In the genomic region with DNA sequence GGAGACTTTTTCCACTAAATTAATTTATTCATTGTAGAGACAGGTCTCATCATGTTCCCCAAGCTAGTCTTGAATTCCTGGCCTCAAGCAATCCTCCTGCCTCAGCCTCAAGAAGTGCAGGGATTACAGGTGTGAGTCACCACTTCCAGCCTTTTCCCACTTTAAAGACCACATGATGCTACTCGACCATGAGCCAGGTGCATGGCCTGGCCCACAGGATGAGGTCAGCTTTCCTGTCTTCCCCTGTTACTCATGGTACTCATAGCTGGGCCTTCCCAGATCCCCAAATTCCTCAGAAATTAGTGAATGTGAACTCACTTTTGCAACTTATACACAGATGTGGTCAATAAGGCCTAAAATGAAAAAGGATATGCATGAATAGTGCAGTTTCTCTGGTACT, we compare ENCODE assay signal across 15 cellular contexts.
A peak's percentile ranks its signal among the peaks of the same experiment; 100 is the strongest.
DNase-seq lines count a peak whose midpoint lies in the region; FAIRE-seq and TF ChIP-seq lines count a peak whose summit lies in the region.
"Had no signal": no experiment of that assay in that cellular context is flagged by ENCODE, and none has a peak within 500 bp of the region (broad histone marks: within the 10 kb centered on the region; RNA-seq: fewer than 3 reads in every experiment).

No MANE protein-coding gene starts in this region.

- H3K4me3 ChIP-seq in MG63, result no peak overlapping the region
- H3K4me3 ChIP-seq in H1 (ENCODE audit: extremely low read depth in 1 of 4, insufficient read depth in 2 of 4, low read depth in 3 of 4, low read length in 4 of 4), result no peak overlapping the region
- H3K4me3 ChIP-seq: cardiac muscle cell, hepatocyte had no signal

- H2BK120ac ChIP-seq in H1 (replicated peaks; ENCODE audit: low read depth, low read length), result no peak overlapping the region

- no peak overlapping the region for H3K4me3 Mint-ChIP-seq in activated CD4-positive, alpha-beta memory T cell treated with anti-CD3 and anti-CD28 coated beads, Interleukin-2, amount 10 ng/mL, durations not matched to agents 7 days and 5 days
- H3K4me3 Mint-ChIP-seq: endodermal cell, nephron had no signal

- no peak overlapping the region for H3K4ac ChIP-seq in H1 (replicated peaks; ENCODE audit: insufficient read length, low read depth, low read length)

- no peak overlapping the region for H3K18ac ChIP-seq in H1 (ENCODE audit: extremely low read depth, low read length)

- TF ChIP-seq EP300 in H1 (IDR thresholded peaks at IDR 0.05; ENCODE audit: borderline replicate concordance in 1 of 2, low read depth in 2 of 2, low read length in 2 of 2), result no peak

- H3K9ac ChIP-seq in H1 (replicated peaks in 1 of 4; ENCODE audit: extremely low read depth in 1 of 4, low read depth in 3 of 4, low read length in 3 of 4), result no peak overlapping the region

- H2BK5ac ChIP-seq in H1 (ENCODE audit: low read depth, low read length), result no peak overlapping the region

- POLR2A ChIA-PET in H1 (lab: Charles Lee; ENCODE audit: partially characterized antibody), result no interaction called here
- POLR2A ChIA-PET in activated CD4-positive, alpha-beta memory T cell treated with anti-CD3 and anti-CD28 coated beads, Interleukin-2, amount 10 ng/mL, durations not matched to agents 7 days and 5 days (lab: Charles Lee), result no interaction called here

- H4K91ac ChIP-seq in H1 (replicated peaks; ENCODE audit: insufficient read length, low read length), result no peak overlapping the region

- no peak overlapping the region for H2BK20ac ChIP-seq in H1 (ENCODE audit: low read length)

- no peak overlapping the region for H3K27ac ChIP-seq in H1 (ENCODE audit: low read depth, low read length)
- H3K27ac ChIP-seq: cardiac muscle cell, hepatocyte had no signal

- no peak overlapping the region for H2AK5ac ChIP-seq in H1 (ENCODE audit: low read depth, low read length)

- no peak overlapping the region for H3K4me2 ChIP-seq in H1 (ENCODE audit: insufficient read depth in 1 of 2, low read depth in 2 of 2, low read length in 2 of 2)
- H3K4me2 ChIP-seq: hepatocyte had no signal

- H3K4me1 ChIP-seq in H1 (replicated peaks in 1 of 4; ENCODE audit: control insufficient read depth in 3 of 4, insufficient read depth in 4 of 4, low read length in 3 of 4), result no peaks in the 10 kb centered on the region

- no peak overlapping the region for H3K23ac ChIP-seq in H1 (ENCODE audit: insufficient read length)

- no peak overlapping the region for H4K8ac ChIP-seq in H1 (ENCODE audit: extremely low read depth, insufficient read depth, low read length)

- H3K36me3 Mint-ChIP-seq in activated CD4-positive, alpha-beta memory T cell treated with anti-CD3 and anti-CD28 coated beads, Interleukin-2, amount 10 ng/mL, durations not matched to agents 7 days and 5 days (ENCODE audit: low read depth), result no peaks in the 10 kb centered on the region

- no peaks in the 10 kb centered on the region for H3K9me3 Mint-ChIP-seq in activated CD4-positive, alpha-beta memory T cell treated with anti-CD3 and anti-CD28 coated beads, Interleukin-2, amount 10 ng/mL, durations not matched to agents 7 days and 5 days

- TF ChIP-seq RAD21 in H1 (IDR thresholded peaks at IDR 0.05 in 1 of 2, conservative IDR thresholded peaks at IDR 0.05 in 1 of 2; ENCODE audit: low read depth in 2 of 2, low read length in 2 of 2), result no peak

- H3K9me3 ChIP-seq in MG63 (no peaks in the 10 kb centered on the region), H1 (ENCODE audit: insufficient read depth in 2 of 2, low read depth in 1 of 2, low read length in 1 of 2) (no peaks in the 10 kb centered on the region)

- no peaks in the 10 kb centered on the region for H3K23me2 ChIP-seq in H1 (ENCODE audit: low read depth, low read length)

- H3K36me3 ChIP-seq in MG63 (peaks cover 14% of the 10 kb centered on the region), H1 (ENCODE audit: control insufficient read depth in 2 of 4, insufficient read depth in 4 of 4, low read length in 3 of 4) (no peaks in the 10 kb centered on the region)
- H3K36me3 ChIP-seq: cardiac muscle cell had no signal

- no peak overlapping the region for H3K27ac Mint-ChIP-seq in activated CD4-positive, alpha-beta memory T cell treated with anti-CD3 and anti-CD28 coated beads, Interleukin-2, amount 10 ng/mL, durations not matched to agents 7 days and 5 days
- H3K27ac Mint-ChIP-seq: endodermal cell, nephron had no signal

- no peak overlapping the region for H3K56ac ChIP-seq in H1 (replicated peaks; ENCODE audit: insufficient read length, low read depth, low read length)

- no peak overlapping the region for H2BK15ac ChIP-seq in H1 (ENCODE audit: low read length)

- no peaks in the 10 kb centered on the region for H3K79me1 ChIP-seq in H1 (ENCODE audit: low read depth, low read length)

- TF ChIP-seq POLR2A in H1 (IDR thresholded peaks at IDR 0.05; ENCODE audit: control extremely low read depth in 1 of 2, low read depth in 2 of 2, low read length in 2 of 2), result no peak

- 73% methylated on average over 1 of the region's 1 CpG; no CpG with 5 or more reads in 1 of the 2 experiments for WGBS in H1 (ENCODE audit: extremely low coverage in 1 of 2, insufficient coverage in 1 of 2, insufficient read length in 1 of 2, insufficient replicate concordance in 2 of 2, low coverage in 1 of 2, low lambda C conversion rate in 2 of 2, missing lambda C conversion rate in 1 of 2), 2 experiments

- no peak overlapping the region for H3K14ac ChIP-seq in H1 (ENCODE audit: insufficient read length)

- no peaks in the 10 kb centered on the region for H3K79me2 ChIP-seq in H1 (ENCODE audit: control insufficient read depth in 1 of 2, insufficient read depth in 2 of 2, low read length in 2 of 2)
- H3K79me2 ChIP-seq: hepatocyte had no signal

- FAIRE-seq in H1 (lab: Jason Lieb, UNC), result no peak

- no peaks in the 10 kb centered on the region for H3K27me3 Mint-ChIP-seq in activated CD4-positive, alpha-beta memory T cell treated with anti-CD3 and anti-CD28 coated beads, Interleukin-2, amount 10 ng/mL, durations not matched to agents 7 days and 5 days

- CTCF ChIA-PET in H1 (lab: Charles Lee; ENCODE audit: partially characterized antibody), result interaction anchor here (0.9 kb wide), 1 partner anchor 348 kb away, joined by 3 read pairs; no protein-coding TSS in a partner anchor
- CTCF ChIA-PET in activated CD4-positive, alpha-beta memory T cell treated with anti-CD3 and anti-CD28 coated beads, Interleukin-2, amount 10 ng/mL, durations not matched to agents 7 days and 5 days (lab: Charles Lee), result no interaction called here

- H2BK12ac ChIP-seq in H1 (ENCODE audit: low read depth, low read length), result no peak overlapping the region

- H2AFZ ChIP-seq in H1 (ENCODE audit: low read length), result no peak overlapping the region
- H2AFZ ChIP-seq: hepatocyte had no signal

- H4K20me1 ChIP-seq in H1 (replicated peaks in 1 of 2; ENCODE audit: control insufficient read depth in 1 of 2, insufficient read depth in 2 of 2, low read length in 2 of 2), result no peaks in the 10 kb centered on the region

- TF ChIP-seq CTCF in H1 (IDR thresholded peaks at IDR 0.05; ENCODE audit: control extremely low read depth in 1 of 3, insufficient read depth in 1 of 3, low read depth in 1 of 3, low read length in 3 of 3), result no peak

- H4K5ac ChIP-seq in H1 (ENCODE audit: insufficient read length, low read depth, low read length), result no peak overlapping the region

- no peaks in the 10 kb centered on the region for H3K4me1 Mint-ChIP-seq in activated CD4-positive, alpha-beta memory T cell treated with anti-CD3 and anti-CD28 coated beads, Interleukin-2, amount 10 ng/mL, durations not matched to agents 7 days and 5 days
- H3K4me1 Mint-ChIP-seq: endodermal cell, nephron had no signal

- DNase-seq in ELF-1 (ENCODE audit: low read depth, low spot score) (peak; percentile 11), MG63 (peak; percentile 85), H1 (ENCODE audit: low read depth in 1 of 2, low spot score in 2 of 2) (no peak), non-pigmented ciliary epithelial cell (ENCODE audit: low read depth) (peak; percentile 78), NCI-H748 treated with DMSO at 0.1 percent for 48 hours (lab: John Stamatoyannopoulos, UW) (no peak), NCI-H345 treated with DMSO at 0.1 percent for 48 hours (lab: John Stamatoyannopoulos, UW; ENCODE audit: unreplicated experiment) (no peak), NOMO-1 treated with DMSO at 0.1 percent for 48 hours (lab: John Stamatoyannopoulos, UW; ENCODE audit: unreplicated experiment) (no peak)
- no peak for DNase-seq in activated CD4-positive, alpha-beta memory T cell treated with anti-CD3 and anti-CD28 coated beads, Interleukin-2, amount 10 ng/mL, durations not matched to agents 7 days and 5 days
- DNase-seq: activated gamma-delta T cell, endodermal cell, NCI-H1417 treated with DMSO at 0.1 percent for 48 hours, NCI-H69 had no signal

- H3K27me3 ChIP-seq in MG63, result no peaks in the 10 kb centered on the region
- H3K27me3 ChIP-seq in H1 (replicated peaks in 1 of 4; ENCODE audit: control insufficient read depth in 3 of 4, extremely low read depth in 1 of 4, insufficient read depth in 3 of 4, low read length in 3 of 4), result no peaks in the 10 kb centered on the region
- H3K27me3 ChIP-seq: cardiac muscle cell, hepatocyte had no signal

TF ChIP-seq in H1, 55 proteins besides CTCF, POLR2A, EP300 and RAD21:
- peak; percentile 72; the same call in 1 of the 2 replicates for TF ChIP-seq E2F6 (IDR thresholded peaks at IDR 0.05)
- no peak for TF ChIP-seq NRF1 (IDR thresholded peaks at IDR 0.05; ENCODE audit: low read depth, low read length)
- no peak for TF ChIP-seq JUND (IDR thresholded peaks at IDR 0.05; ENCODE audit: low read length)
- TF ChIP-seq, protein P1, sequence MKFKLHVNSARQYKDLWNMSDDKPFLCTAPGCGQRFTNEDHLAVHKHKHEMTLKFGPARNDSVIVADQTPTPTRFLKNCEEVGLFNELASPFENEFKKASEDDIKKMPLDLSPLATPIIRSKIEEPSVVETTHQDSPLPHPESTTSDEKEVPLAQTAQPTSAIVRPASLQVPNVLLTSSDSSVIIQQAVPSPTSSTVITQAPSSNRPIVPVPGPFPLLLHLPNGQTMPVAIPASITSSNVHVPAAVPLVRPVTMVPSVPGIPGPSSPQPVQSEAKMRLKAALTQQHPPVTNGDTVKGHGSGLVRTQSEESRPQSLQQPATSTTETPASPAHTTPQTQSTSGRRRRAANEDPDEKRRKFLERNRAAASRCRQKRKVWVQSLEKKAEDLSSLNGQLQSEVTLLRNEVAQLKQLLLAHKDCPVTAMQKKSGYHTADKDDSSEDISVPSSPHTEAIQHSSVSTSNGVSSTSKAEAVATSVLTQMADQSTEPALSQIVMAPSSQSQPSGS (IDR thresholded peaks at IDR 0.05; ENCODE audit: low read length), result no peak
- peak; percentile 45 for TF ChIP-seq MAX (IDR thresholded peaks at IDR 0.05)

Comparison
In these comparisons a context has a peak if more than half of its experiments do, and no peak if none do; other contexts are left out.
1. DNase-seq: peak in ELF-1 (single experiment), MG63 (single experiment) and non-pigmented ciliary epithelial cell (single experiment); none in H1 (0 of 2), NCI-H748 treated with DMSO at 0.1 percent for 48 hours (single experiment), NCI-H345 treated with DMSO at 0.1 percent for 48 hours (single experiment), activated CD4-positive, alpha-beta memory T cell treated with anti-CD3 and anti-CD28 coated beads, Interleukin-2, amount 10 ng/mL, durations not matched to agents 7 days and 5 days (single experiment) and NOMO-1 treated with DMSO at 0.1 percent for 48 hours (single experiment).